2 cellular contexts compared by ENCODE assay signal in genomic region chr6:17492350-17492749, GRCh38.
TF ChIP-seq lines count a peak whose summit lies in the region.

No MANE protein-coding gene starts in this region.

TF ChIP-seq in GM23338, 12 proteins besides CTCF, POLR2A, EP300 and RAD21:
- TF ChIP-seq JUNB (IDR thresholded peaks at IDR 0.05; ENCODE audit: unreplicated experiment) = no peak
- TF ChIP-seq STAT1 (IDR thresholded peaks at IDR 0.05; ENCODE audit: unreplicated experiment) = no peak
- TF ChIP-seq CREB1 (CRISPR knock-in tag; IDR thresholded peaks at IDR 0.05; ENCODE audit: low read depth) = no peak
- no peak for TF ChIP-seq NANOG (IDR thresholded peaks at IDR 0.05; ENCODE audit: borderline replicate concordance)
- no peak for TF ChIP-seq ETS1 (IDR thresholded peaks at IDR 0.05)
- no peak for TF ChIP-seq EZH2phosphoT487 (IDR thresholded peaks at IDR 0.05; ENCODE audit: unreplicated experiment)
- no peak for TF ChIP-seq ZNF114 (CRISPR knock-in tag; IDR thresholded peaks at IDR 0.05)
- TF ChIP-seq POLR2AphosphoS5 (IDR thresholded peaks at IDR 0.05; ENCODE audit: low read depth) = no peak
- no peak for TF ChIP-seq ZNF331 (CRISPR knock-in tag; IDR thresholded peaks at IDR 0.05; ENCODE audit: low read depth)
- TF ChIP-seq ZNF462 (CRISPR knock-in tag; IDR thresholded peaks at IDR 0.05) = no peak
- no peak for TF ChIP-seq REST (IDR thresholded peaks at IDR 0.05; ENCODE audit: unreplicated experiment)
- no peak for TF ChIP-seq EZH2 (IDR thresholded peaks at IDR 0.05; ENCODE audit: low read depth, unreplicated experiment)

TF ChIP-seq in endothelial cell of umbilical vein, 7 proteins besides CTCF, POLR2A, EP300 and RAD21:
- TF ChIP-seq JUN (IDR thresholded peaks at IDR 0.05; ENCODE audit: borderline replicate concordance, insufficient read depth, insufficient read length, low read depth) = no peak
- no peak for TF ChIP-seq FOS (IDR thresholded peaks at IDR 0.05; ENCODE audit: borderline replicate concordance, insufficient read depth, low read length)
- TF ChIP-seq GATA2 (IDR thresholded peaks at IDR 0.05; ENCODE audit: insufficient read depth, insufficient read length, low read depth, low read length) = no peak
- TF ChIP-seq EZH2 (IDR thresholded peaks at IDR 0.05; ENCODE audit: borderline replicate concordance, low read depth, low read length, severe bottlenecking) = no peak
TF ChIP-seq in endothelial cell of umbilical vein: peak in this region for 0.
